Comparison of ENCODE assay signal across 8 cellular contexts in the genomic region with DNA sequence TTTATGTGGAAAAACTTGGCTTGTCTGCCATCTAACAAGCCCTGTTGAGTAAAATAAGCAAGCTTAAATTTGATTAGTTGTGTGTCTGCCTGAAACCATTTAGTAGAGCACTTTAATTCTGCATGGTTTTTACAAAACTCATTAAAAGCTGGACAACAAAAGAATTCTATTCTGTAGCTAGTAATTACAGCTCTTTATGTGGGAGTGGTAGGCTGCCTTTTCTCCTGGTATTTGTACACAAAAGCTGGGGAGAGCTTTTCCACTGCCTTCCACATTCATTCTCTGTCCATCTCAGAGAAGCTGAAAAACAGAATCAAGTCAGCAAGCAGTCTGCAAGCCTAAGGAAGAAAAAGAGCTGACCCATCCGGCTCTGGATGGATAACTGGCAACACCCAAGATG. TPM values are rescaled to one million over a fixed set of nuclear protein-coding genes. Genes with fewer than 3 reads are reported as not detected.
DNase-seq lines count a peak whose midpoint lies in the region; ATAC-seq, FAIRE-seq and TF ChIP-seq lines count a peak whose summit lies in the region.

No MANE protein-coding gene starts in this region.

- H3K9me3 ChIP-seq in DND-41 (ENCODE audit: insufficient read depth, low read length, severe bottlenecking) (no peaks in the 10 kb centered on the region), H1 (ENCODE audit: insufficient read depth in 2 of 2, low read depth in 1 of 2, low read length in 1 of 2) (no peaks in the 10 kb centered on the region), neutrophil (no peaks in the 10 kb centered on the region)

- H3K23ac ChIP-seq in H1 (ENCODE audit: insufficient read length): no peak overlapping the region

- peaks cover 80% of the 10 kb centered on the region for H3K79me2 ChIP-seq in DND-41 (ENCODE audit: insufficient read depth, low read length)
- H3K79me2 ChIP-seq in H1 (ENCODE audit: control insufficient read depth in 1 of 2, insufficient read depth in 2 of 2, low read length in 2 of 2): peaks cover 8 to 52% of the 10 kb centered on the region in 2 experiments; a peak in 3 of 4 replicates

- H2BK15ac ChIP-seq in H1 (ENCODE audit: low read length): no peak overlapping the region

- ATAC-seq in DND-41 (ENCODE audit: insufficient read depth, low read depth): no peak
- no peak for ATAC-seq in HG03354 (IDR thresholded peaks at IDR 0.05; ENCODE audit: poor library complexity, severe bottlenecking, unreplicated experiment)

- H3K14ac ChIP-seq in H1 (ENCODE audit: insufficient read length): no peak overlapping the region

- DNase-seq in DND-41 (no peak), NCI-H748 (lab: John Stamatoyannopoulos, UW; ENCODE audit: unreplicated experiment) (peak; percentile 89), H1 (ENCODE audit: low read depth in 1 of 2, low spot score in 2 of 2) (no peak), AG08395 (ENCODE audit: low spot score) (no peak), GDM1 (lab: John Stamatoyannopoulos, UW) (no peak), inferior parietal cortex (ENCODE audit: extremely low spot score) (no peak)

- no peak for FAIRE-seq in H1 (lab: Jason Lieb, UNC)

- no peak overlapping the region for H2AK5ac ChIP-seq in H1 (ENCODE audit: low read depth, low read length)

- H3K9ac ChIP-seq in DND-41 (ENCODE audit: low read depth, low read length) (peak overlapping the region; percentile 77), H1 (replicated peaks in 1 of 4; ENCODE audit: extremely low read depth in 1 of 4, low read depth in 3 of 4, low read length in 3 of 4) (no peak overlapping the region)

- no peak for TF ChIP-seq CTCF in DND-41 (IDR thresholded peaks at IDR 0.05; ENCODE audit: borderline replicate concordance, extremely low read depth, low read length, poor library complexity, severe bottlenecking)
- no peak for TF ChIP-seq CTCF in H1 (IDR thresholded peaks at IDR 0.05; ENCODE audit: control extremely low read depth in 1 of 3, insufficient read depth in 1 of 3, low read depth in 1 of 3, low read length in 3 of 3)
- TF ChIP-seq CTCF in neutrophil (IDR thresholded peaks at IDR 0.05): no peak

- H2AFZ ChIP-seq in DND-41 (ENCODE audit: low read depth, low read length) (no peak overlapping the region), H1 (ENCODE audit: low read length) (no peak overlapping the region)

- H3K4me1 ChIP-seq in DND-41 (ENCODE audit: insufficient read depth, low read length) (peaks cover 64% of the 10 kb centered on the region), H1 (replicated peaks in 1 of 4; ENCODE audit: control insufficient read depth in 3 of 4, insufficient read depth in 4 of 4, low read length in 3 of 4) (peaks cover 17 to 33% (median 21%) of the 10 kb centered on the region in 4 experiments), neutrophil (ENCODE audit: control insufficient read depth in 1 of 2, insufficient read depth in 1 of 2, low read depth in 1 of 2, low read length in 1 of 2) (peaks cover 60 to 64% of the 10 kb centered on the region in 2 experiments)

- H2BK5ac ChIP-seq in H1 (ENCODE audit: low read depth, low read length): no peak overlapping the region

- no peak overlapping the region for H2BK120ac ChIP-seq in H1 (replicated peaks; ENCODE audit: low read depth, low read length)

- no peak for TF ChIP-seq EP300 in H1 (IDR thresholded peaks at IDR 0.05; ENCODE audit: borderline replicate concordance in 1 of 2, low read depth in 2 of 2, low read length in 2 of 2)

- H4K20me1 ChIP-seq in DND-41 (ENCODE audit: insufficient read depth, low read length) (peaks cover 64% of the 10 kb centered on the region), H1 (replicated peaks in 1 of 2; ENCODE audit: control insufficient read depth in 1 of 2, insufficient read depth in 2 of 2, low read length in 2 of 2) (peaks cover 0 to 3% of the 10 kb centered on the region in 2 experiments)

- H3K4me2 ChIP-seq in DND-41 (ENCODE audit: insufficient read depth, low read length) (peak overlapping the region; percentile 76), H1 (ENCODE audit: insufficient read depth in 1 of 2, low read depth in 2 of 2, low read length in 2 of 2) (peak overlapping the region; percentile 48 to 68)

- H3K23me2 ChIP-seq in H1 (ENCODE audit: low read depth, low read length): peaks cover 4% of the 10 kb centered on the region; the same call in 1 of the 2 replicates

- no peak overlapping the region for H3K56ac ChIP-seq in H1 (replicated peaks; ENCODE audit: insufficient read length, low read depth, low read length)

- H2BK20ac ChIP-seq in H1 (ENCODE audit: low read length): no peak overlapping the region

- CTCF ChIA-PET in H1 (lab: Charles Lee; ENCODE audit: partially characterized antibody): interaction anchor here (0.6 to 1.8 kb wide), 9 partner anchors 11 to 476 kb away, joined by 3 to 8 read pairs (median 4); no protein-coding TSS in a partner anchor

- no peaks in the 10 kb centered on the region for H3K27me3 ChIP-seq in DND-41 (ENCODE audit: insufficient read depth, low read length, poor library complexity)
- H3K27me3 ChIP-seq in H1 (replicated peaks in 1 of 4; ENCODE audit: control insufficient read depth in 3 of 4, extremely low read depth in 1 of 4, insufficient read depth in 3 of 4, low read length in 3 of 4): peaks cover 0 to 8% (median 5%) of the 10 kb centered on the region in 4 experiments; a peak in 4 of 7 replicates
- peaks cover 11% of the 10 kb centered on the region for H3K27me3 ChIP-seq in neutrophil

- 82% methylated on average over 1 of the region's 1 CpG; no CpG with 5 or more reads in 1 of the 2 experiments for WGBS in H1 (ENCODE audit: extremely low coverage in 1 of 2, insufficient coverage in 1 of 2, insufficient read length in 1 of 2, insufficient replicate concordance in 2 of 2, low coverage in 1 of 2, low lambda C conversion rate in 2 of 2, missing lambda C conversion rate in 1 of 2), 2 experiments

- TF ChIP-seq POLR2A in H1 (IDR thresholded peaks at IDR 0.05; ENCODE audit: control extremely low read depth in 1 of 2, low read depth in 2 of 2, low read length in 2 of 2): no peak

- H4K8ac ChIP-seq in H1 (ENCODE audit: extremely low read depth, insufficient read depth, low read length): no peak overlapping the region

- H3K4me3 ChIP-seq in DND-41 (ENCODE audit: low read depth in 1 of 2, low read length in 2 of 2): peak overlapping the region; percentile 52 to 62
- peak overlapping the region; percentile 65 to 91 (median 82); a peak in 5 of 8 replicates for H3K4me3 ChIP-seq in H1 (ENCODE audit: extremely low read depth in 1 of 4, insufficient read depth in 2 of 4, low read depth in 3 of 4, low read length in 4 of 4)
- peak overlapping the region; percentile 89 to 97 for H3K4me3 ChIP-seq in neutrophil (ENCODE audit: low read depth in 1 of 2, low read length in 1 of 2)

- H3K27ac ChIP-seq in DND-41 (ENCODE audit: low read length) (peak overlapping the region; percentile 94), H1 (ENCODE audit: low read depth, low read length) (no peak overlapping the region), neutrophil (peak overlapping the region; percentile 96)

- TF ChIP-seq RAD21 in H1 (IDR thresholded peaks at IDR 0.05 in 1 of 2, conservative IDR thresholded peaks at IDR 0.05 in 1 of 2; ENCODE audit: low read depth in 2 of 2, low read length in 2 of 2): no peak

- H3K79me1 ChIP-seq in H1 (ENCODE audit: low read depth, low read length): no peaks in the 10 kb centered on the region

- H4K91ac ChIP-seq in H1 (replicated peaks; ENCODE audit: insufficient read length, low read length): no peak overlapping the region

- POLR2A ChIA-PET in H1 (lab: Charles Lee; ENCODE audit: partially characterized antibody): interaction anchor here (0.6 to 1.5 kb wide), 4 partner anchors 11 to 256 kb away, joined by 3 to 6 read pairs (median 4); no protein-coding TSS in a partner anchor

- no peak overlapping the region for H2BK12ac ChIP-seq in H1 (ENCODE audit: low read depth, low read length)

- H3K4ac ChIP-seq in H1 (replicated peaks; ENCODE audit: insufficient read length, low read depth, low read length): no peak overlapping the region

- H3K36me3 ChIP-seq in DND-41 (ENCODE audit: insufficient read depth, low read length) (peaks cover 55% of the 10 kb centered on the region), H1 (ENCODE audit: control insufficient read depth in 2 of 4, insufficient read depth in 4 of 4, low read length in 3 of 4) (peaks cover 0 to 17% (median 2%) of the 10 kb centered on the region in 4 experiments; a peak in 2 of 8 replicates), neutrophil (peaks cover 16% of the 10 kb centered on the region)

- H3K18ac ChIP-seq in H1 (ENCODE audit: extremely low read depth, low read length): no peak overlapping the region

- no peak overlapping the region for H4K5ac ChIP-seq in H1 (ENCODE audit: insufficient read length, low read depth, low read length)

TF ChIP-seq in H1, 55 proteins besides CTCF, POLR2A, EP300 and RAD21:
- TF ChIP-seq JUND (IDR thresholded peaks at IDR 0.05; ENCODE audit: low read length) (no peak), SRF (IDR thresholded peaks at IDR 0.05; ENCODE audit: low read depth, low read length) (no peak), EZH2 (IDR thresholded peaks at IDR 0.05; ENCODE audit: low read depth, low read length, severe bottlenecking) (no peak), NRF1 (IDR thresholded peaks at IDR 0.05; ENCODE audit: low read depth, low read length) (no peak), CTBP2 (IDR thresholded peaks at IDR 0.05; ENCODE audit: borderline replicate concordance, insufficient read depth, insufficient read length, low read length) (no peak), CHD2 (IDR thresholded peaks at IDR 0.05; ENCODE audit: low read length) (no peak), TAF1 (IDR thresholded peaks at IDR 0.05; ENCODE audit: low read depth, low read length) (no peak), RBBP5 (IDR thresholded peaks at IDR 0.05; ENCODE audit: borderline replicate concordance, low read depth, low read length) (no peak), RFX5 (IDR thresholded peaks at IDR 0.05; ENCODE audit: borderline replicate concordance, low read depth, low read length) (no peak), JUN (IDR thresholded peaks at IDR 0.05; ENCODE audit: low read depth, low read length) (no peak), KDM4A (IDR thresholded peaks at IDR 0.05; ENCODE audit: low read depth, low read length, severe bottlenecking) (no peak)

RNA-seq across cellular contexts. Expression of a gene that starts 1.8 kb away (rescaled TPM):
- total RNA-seq in H1 (2021; fragmentation: NEBNext Ultra II Directional; extraction: Animal tissue kit (Norgen Biotek cat#: 25700)): 42.2 and 45.1 TPM in 2 replicates
- polyA plus RNA-seq in H1 (2011; rRNA removed): 10.4 and 11.0 TPM in 2 replicates
- 11.7 TPM for polyA plus RNA-seq in H1 (2011; cell fraction: cytosol; rRNA removed)
- 19.7 TPM for polyA plus RNA-seq in H1 (2011; cell fraction: nucleus; rRNA removed)
- 18.4 to 22.7 TPM (median 21.9 TPM) in 4 replicates for polyA plus RNA-seq in H1 (2012, experiment 1 of 2)
- polyA plus RNA-seq in H1 (2012, experiment 2 of 2): 12.8 TPM
- polyA plus RNA-seq in H1 (2013, experiment 1 of 2): 22.6 TPM
- 22.9 TPM for polyA plus RNA-seq in H1 (2013, experiment 2 of 2)
- 16.9 and 24.2 TPM in 2 replicates for polyA minus RNA-seq in H1 (2011; rRNA and poly(A)+ RNA removed)
- 17.0 TPM for polyA minus RNA-seq in H1 (2011; cell fraction: cytosol; rRNA and poly(A)+ RNA removed)
- polyA minus RNA-seq in H1 (2011; cell fraction: nucleus; rRNA and poly(A)+ RNA removed): 15.5 TPM
